In genomic region chr3:161137260-161137659, GRCh38 we compare ENCODE assay signal across 28 cellular contexts.
"Had no signal": no experiment of that assay in that cellular context is flagged by ENCODE, and none has a peak within 500 bp of the region (broad histone marks: within the 10 kb centered on the region; RNA-seq: fewer than 3 reads in every experiment).

No MANE protein-coding gene starts in this region.

- H3K4me1 Mint-ChIP-seq: activated CD4-positive, alpha-beta memory T cell treated with anti-CD3 and anti-CD28 coated beads, Interleukin-2, amount 10 ng/mL, durations not matched to agents 7 days and 5 days; activated CD4-positive, alpha-beta T cell treated with anti-CD3 and anti-CD28 coated beads, Interleukin-2, amount 10 ng/mL, durations not matched to agents 7 days and 5 days; activated naive CD4-positive, alpha-beta T cell treated with anti-CD3 and anti-CD28 coated beads, Interleukin-2, amount 10 ng/mL, durations not matched to agents 7 days and 5 days; activated naive CD8-positive, alpha-beta T cell treated with anti-CD3 and anti-CD28 coated beads, Interleukin-2, amount 10 ng/mL, durations not matched to agents 7 days and 5 days; brain had no signal

- H3K36me3 ChIP-seq: ascending aorta, breast epithelium, cardiac muscle cell, colonic mucosa, esophagus squamous epithelium, gastroesophageal sphincter had no signal

- H3K4me3 ChIP-seq: ascending aorta, breast epithelium, cardiac muscle cell, colonic mucosa, esophagus squamous epithelium, gastroesophageal sphincter had no signal

- H3K36me3 Mint-ChIP-seq: activated naive CD4-positive, alpha-beta T cell treated with anti-CD3 and anti-CD28 coated beads, Interleukin-2, amount 10 ng/mL, durations not matched to agents 7 days and 5 days; activated naive CD4-positive, alpha-beta T cell treated with anti-CD3 and anti-CD28 coated beads, Interleukin-2, amount 50 U/mL, for 72 hours; activated naive CD8-positive, alpha-beta T cell treated with anti-CD3 and anti-CD28 coated beads, Interleukin-2, amount 10 ng/mL, durations not matched to agents 7 days and 5 days; brain had no signal

- ATAC-seq: activated naive CD4-positive, alpha-beta T cell treated with anti-CD3 and anti-CD28 coated beads, Interleukin-2, amount 50 U/mL, for 72 hours; activated T-cell treated with anti-CD3 and anti-CD28 coated beads, Interleukin-2, amount 50 U/mL, for 72 hours; gastroesophageal sphincter had no signal

- H3K4me3 Mint-ChIP-seq: activated CD4-positive, alpha-beta memory T cell treated with anti-CD3 and anti-CD28 coated beads, Interleukin-2, amount 10 ng/mL, durations not matched to agents 7 days and 5 days; activated CD4-positive, alpha-beta T cell treated with anti-CD3 and anti-CD28 coated beads, Interleukin-2, amount 10 ng/mL, durations not matched to agents 7 days and 5 days; activated naive CD4-positive, alpha-beta T cell treated with anti-CD3 and anti-CD28 coated beads, Interleukin-2, amount 10 ng/mL, durations not matched to agents 7 days and 5 days; activated naive CD8-positive, alpha-beta T cell treated with anti-CD3 and anti-CD28 coated beads, Interleukin-2, amount 10 ng/mL, durations not matched to agents 7 days and 5 days; activated T-cell treated with anti-CD3 and anti-CD28 coated beads, Interleukin-2, amount 50 U/mL, for 24 hours; activated T-cell treated with anti-CD3 and anti-CD28 coated beads, Interleukin-2, amount 50 U/mL, for 72 hours; brain had no signal

- H3K27ac Mint-ChIP-seq: activated CD4-positive, alpha-beta memory T cell treated with anti-CD3 and anti-CD28 coated beads, Interleukin-2, amount 10 ng/mL, durations not matched to agents 7 days and 5 days; activated CD4-positive, alpha-beta T cell treated with anti-CD3 and anti-CD28 coated beads, Interleukin-2, amount 10 ng/mL, durations not matched to agents 7 days and 5 days; activated naive CD4-positive, alpha-beta T cell treated with anti-CD3 and anti-CD28 coated beads, Interleukin-2, amount 10 ng/mL, durations not matched to agents 7 days and 5 days; activated naive CD4-positive, alpha-beta T cell treated with anti-CD3 and anti-CD28 coated beads, Interleukin-2, amount 50 U/mL, for 72 hours; activated naive CD8-positive, alpha-beta T cell treated with anti-CD3 and anti-CD28 coated beads, Interleukin-2, amount 10 ng/mL, durations not matched to agents 7 days and 5 days; activated T-cell treated with anti-CD3 and anti-CD28 coated beads, Interleukin-2, amount 50 U/mL, for 24 hours; activated T-cell treated with anti-CD3 and anti-CD28 coated beads, Interleukin-2, amount 50 U/mL, for 72 hours; brain had no signal

- H3K27ac ChIP-seq: ascending aorta, breast epithelium, cardiac muscle cell, colonic mucosa, epithelial cell of prostate, esophagus squamous epithelium, gastroesophageal sphincter had no signal

- DNase-seq: activated CD4-positive, alpha-beta memory T cell treated with anti-CD3 and anti-CD28 coated beads, Interleukin-2, amount 10 ng/mL, durations not matched to agents 7 days and 5 days; activated CD4-positive, alpha-beta T cell treated with anti-CD3 and anti-CD28 coated beads for 1 hour; activated CD4-positive, alpha-beta T cell treated with anti-CD3 and anti-CD28 coated beads for 4 hours; activated CD4-positive, alpha-beta T cell treated with anti-CD3 and anti-CD28 coated beads, Interleukin-2, amount 10 ng/mL, durations not matched to agents 7 days and 5 days; activated CD4-positive, alpha-beta T cell treated with anti-CD3 and anti-CD28 coated beads, Interleukin-2, amount 50 U/mL, for 4 hours; activated CD8-positive, alpha-beta memory T cell treated with anti-CD3 and anti-CD28 coated beads, Interleukin-2, amount 50 U/mL, for 48 hours; activated gamma-delta T cell; activated naive CD4-positive, alpha-beta T cell; activated naive CD4-positive, alpha-beta T cell treated with anti-CD3 and anti-CD28 coated beads, Interleukin-2, amount 10 ng/mL, durations not matched to agents 7 days and 5 days; activated naive CD8-positive, alpha-beta T cell treated with anti-CD3 and anti-CD28 coated beads, Interleukin-2, amount 10 ng/mL, durations not matched to agents 7 days and 5 days; activated T-cell treated with anti-CD3 and anti-CD28 coated beads for 4 hours; activated T-cell treated with anti-CD3 and anti-CD28 coated beads, Interleukin-2, amount 50 U/mL, for 24 hours; activated T-cell treated with anti-CD3 and anti-CD28 coated beads, Interleukin-2, amount 50 U/mL, for 72 hours; central memory CD4-positive, alpha-beta T cell; cerebellar nuclear complex; colonic mucosa; effector CD8-positive, alpha-beta T cell; esophagus squamous epithelium; foreskin melanocyte; T-helper 1 cell; T-helper 2 cell had no signal

- H3K27me3 Mint-ChIP-seq: activated naive CD4-positive, alpha-beta T cell treated with anti-CD3 and anti-CD28 coated beads, Interleukin-2, amount 10 ng/mL, durations not matched to agents 7 days and 5 days; activated T-cell treated with anti-CD3 and anti-CD28 coated beads, Interleukin-2, amount 50 U/mL, for 24 hours; brain had no signal

- H3K9me3 ChIP-seq: ascending aorta, breast epithelium, colonic mucosa, esophagus squamous epithelium, gastroesophageal sphincter had no signal

- H3K9me3 Mint-ChIP-seq: activated naive CD4-positive, alpha-beta T cell treated with anti-CD3 and anti-CD28 coated beads, Interleukin-2, amount 10 ng/mL, durations not matched to agents 7 days and 5 days; activated T-cell treated with anti-CD3 and anti-CD28 coated beads, Interleukin-2, amount 50 U/mL, for 24 hours; activated T-cell treated with anti-CD3 and anti-CD28 coated beads, Interleukin-2, amount 50 U/mL, for 72 hours had no signal

- H3K27me3 ChIP-seq: ascending aorta, breast epithelium, cardiac muscle cell, colonic mucosa, esophagus squamous epithelium, gastroesophageal sphincter had no signal

- H3K4me1 ChIP-seq: ascending aorta, breast epithelium, colonic mucosa, esophagus squamous epithelium had no signal
